ENCODE assay signal across 27 cellular contexts in genomic region chr13:35346494-35346893, GRCh38.
"Had no signal": no experiment of that assay in that cellular context is flagged by ENCODE, and none has a peak within 500 bp of the region (broad histone marks: within the 10 kb centered on the region; RNA-seq: fewer than 3 reads in every experiment).

No MANE protein-coding gene starts in this region.

- H3K27me3 ChIP-seq: ovary, stomach, testis, thyroid gland, transverse colon, upper lobe of left lung, vagina had no signal

- H3K4me1 ChIP-seq: prostate gland, testis, thyroid gland, upper lobe of left lung, vagina had no signal

- H3K9me3 Mint-ChIP-seq: mesothelial cell of epicardium; stimulated activated naive B cell treated with anti-CD40 and anti-IgM and Interleukin-4, amounts not matched to agents 10 μg/mL and 1 μg/mL and 100 μg/mL, for 72 hours had no signal

- ATAC-seq: natural killer cell; right cardiac atrium; sciatic nerve; stimulated activated naive B cell treated with anti-CD40 and anti-IgM and Interleukin-4, amounts not matched to agents 10 μg/mL and 1 μg/mL and 100 μg/mL, for 72 hours; stimulated activated naive CD8-positive, alpha-beta T cell treated with anti-CD3 and anti-CD28 coated beads, Interleukin-15, Interleukin-2, amounts not matched to agents 100 U/mL and 50 U/mL, for 24 hours had no signal

- H3K4me1 Mint-ChIP-seq: immature natural killer cell, naive B cell, natural killer cell had no signal

- H3K27ac ChIP-seq: left ventricle myocardium inferior, ovary, prostate gland, skin epidermis, stomach, testis, thyroid gland, transverse colon, upper lobe of left lung, vagina had no signal

- H3K36me3 ChIP-seq: left ventricle myocardium inferior, ovary, prostate gland, stomach, thyroid gland, transverse colon, upper lobe of left lung, vagina had no signal

- H3K27me3 Mint-ChIP-seq: naive B cell; stimulated activated naive B cell treated with anti-CD40 and anti-IgM and Interleukin-4, amounts not matched to agents 10 μg/mL and 1 μg/mL and 100 μg/mL, for 72 hours had no signal

- H3K4me3 ChIP-seq: left ventricle myocardium inferior, lung, ovary, prostate gland, skin epidermis, stomach, testis, thyroid gland, transverse colon, upper lobe of left lung, vagina had no signal

- H3K36me3 Mint-ChIP-seq: immature natural killer cell; mesothelial cell of epicardium; naive B cell; natural killer cell; stimulated activated naive B cell treated with anti-CD40 and anti-IgM and Interleukin-4, amounts not matched to agents 10 μg/mL and 1 μg/mL and 100 μg/mL, for 72 hours had no signal

- H3K4me3 Mint-ChIP-seq: immature natural killer cell; mesothelial cell of epicardium; naive B cell; natural killer cell; stimulated activated naive B cell treated with anti-CD40 and anti-IgM and Interleukin-4, amounts not matched to agents 10 μg/mL and 1 μg/mL and 100 μg/mL, for 72 hours had no signal

- H3K9me3 ChIP-seq: left ventricle myocardium inferior, ovary, prostate gland, stomach, testis, thyroid gland, transverse colon, upper lobe of left lung, vagina had no signal

- DNase-seq: hypothalamus; immature natural killer cell; islet precursor cell; left ventricle myocardium inferior; mesendoderm; naive B cell; natural killer cell; ovary; retina; right cardiac atrium; stimulated activated CD4-positive, alpha-beta T cell treated with anti-CD3 and anti-CD28 coated beads, Interleukin-12 subunit alpha, Interleukin-12 subunit beta, amount 100 ng/mL, for 4 hours; stimulated activated CD4-positive, alpha-beta T cell treated with anti-CD3 and anti-CD28 coated beads, Interleukin-15, amount 100 ng/mL, for 24 hours; stimulated activated CD4-positive, alpha-beta T cell treated with anti-CD3 and anti-CD28 coated beads, Interleukin-2, amount 100 ng/mL, for 24 hours; stimulated activated CD4-positive, alpha-beta T cell treated with anti-CD3 and anti-CD28 coated beads, Interleukin-4, amount 100 ng/mL, for 1 hour; stimulated activated naive B cell treated with anti-CD40 and anti-IgM and Interleukin-4, amounts not matched to agents 10 μg/mL and 1 μg/mL and 100 μg/mL, for 72 hours; stimulated activated naive CD8-positive, alpha-beta T cell treated with anti-CD3 and anti-CD28 coated beads, Interleukin-15, Interleukin-2, amounts not matched to agents 100 U/mL and 50 U/mL, for 24 hours; stomach; thyroid gland; transverse colon; upper lobe of left lung had no signal

- H3K27ac Mint-ChIP-seq: immature natural killer cell; mesothelial cell of epicardium; naive B cell; natural killer cell; stimulated activated naive B cell treated with anti-CD40 and anti-IgM and Interleukin-4, amounts not matched to agents 10 μg/mL and 1 μg/mL and 100 μg/mL, for 72 hours had no signal
